ENCODE assay signal across 9 cellular contexts in genomic region chr17:76732734-76733617, GRCh38. TPM values are rescaled to one million over a fixed set of nuclear protein-coding genes. Genes with fewer than 3 reads are reported as not detected.
DNase-seq lines count a peak whose midpoint lies in the region; ATAC-seq and TF ChIP-seq lines count a peak whose summit lies in the region.
"Had no signal": no experiment of that assay in that cellular context is flagged by ENCODE, and none has a peak within 500 bp of the region (broad histone marks: within the 10 kb centered on the region; RNA-seq: fewer than 3 reads in every experiment).

No MANE protein-coding gene starts in this region.

- TF ChIP-seq CTCF in glutamatergic neuron (IDR thresholded peaks at IDR 0.05; ENCODE audit: partially characterized antibody, unreplicated experiment): no peak

- DNase-seq in stimulated activated naive CD8-positive, alpha-beta T cell treated with anti-CD3 and anti-CD28 coated beads, Interleukin-15, Interleukin-2, amounts not matched to agents 100 U/mL and 50 U/mL, for 24 hours: no peak
- DNase-seq in glutamatergic neuron (no peak), iPS-NIHi11 (ENCODE audit: low spot score) (no peak), occipital lobe (lab: John Stamatoyannopoulos, UW) (no peak), NCI-H774 (lab: John Stamatoyannopoulos, UW) (no peak)
- no peak for DNase-seq in stimulated activated CD4-positive, alpha-beta T cell treated with anti-CD3 and anti-CD28 coated beads, Interleukin-15, amount 100 ng/mL, for 24 hours
- DNase-seq: heart right ventricle had no signal

- H3K27me3 Mint-ChIP-seq in stimulated activated naive CD8-positive, alpha-beta T cell treated with anti-CD3 and anti-CD28 coated beads, Interleukin-15, Interleukin-2, amounts not matched to agents 100 ng/mL and 50 ng/mL, for 24 hours: no peaks in the 10 kb centered on the region
- H3K27me3 Mint-ChIP-seq in glutamatergic neuron (ENCODE audit: unreplicated experiment): peaks cover 6% of the 10 kb centered on the region

- H3K4me3 Mint-ChIP-seq in stimulated activated naive CD8-positive, alpha-beta T cell treated with anti-CD3 and anti-CD28 coated beads, Interleukin-15, Interleukin-2, amounts not matched to agents 100 ng/mL and 50 ng/mL, for 24 hours: peak overlapping the region; percentile 96
- H3K4me3 Mint-ChIP-seq in glutamatergic neuron (ENCODE audit: unreplicated experiment): peak overlapping the region; percentile 63

- H3K27ac Mint-ChIP-seq in stimulated activated naive CD8-positive, alpha-beta T cell treated with anti-CD3 and anti-CD28 coated beads, Interleukin-15, Interleukin-2, amounts not matched to agents 100 ng/mL and 50 ng/mL, for 24 hours: peak overlapping the region; percentile 96
- no peak overlapping the region for H3K27ac Mint-ChIP-seq in glutamatergic neuron (ENCODE audit: unreplicated experiment)

- H3K9me3 Mint-ChIP-seq in stimulated activated naive CD8-positive, alpha-beta T cell treated with anti-CD3 and anti-CD28 coated beads, Interleukin-15, Interleukin-2, amounts not matched to agents 100 ng/mL and 50 ng/mL, for 24 hours: no peaks in the 10 kb centered on the region
- H3K9me3 Mint-ChIP-seq in glutamatergic neuron (ENCODE audit: unreplicated experiment): peaks cover 4% of the 10 kb centered on the region

- H3K4me1 Mint-ChIP-seq in stimulated activated naive CD8-positive, alpha-beta T cell treated with anti-CD3 and anti-CD28 coated beads, Interleukin-15, Interleukin-2, amounts not matched to agents 100 ng/mL and 50 ng/mL, for 24 hours (ENCODE audit: low read depth): peaks cover 62% of the 10 kb centered on the region
- H3K4me1 Mint-ChIP-seq in glutamatergic neuron (ENCODE audit: low read depth, unreplicated experiment): peaks cover 19% of the 10 kb centered on the region

- ATAC-seq in stimulated activated naive CD8-positive, alpha-beta T cell treated with anti-CD3 and anti-CD28 coated beads, Interleukin-15, Interleukin-2, amounts not matched to agents 100 U/mL and 50 U/mL, for 24 hours: no peak
- no peak for ATAC-seq in SK-N-SH treated with all-trans-retinoic acid at 6 μM for 48 hours
- ATAC-seq: heart right ventricle had no signal

- peaks cover 60% of the 10 kb centered on the region for H3K36me3 Mint-ChIP-seq in stimulated activated naive CD8-positive, alpha-beta T cell treated with anti-CD3 and anti-CD28 coated beads, Interleukin-15, Interleukin-2, amounts not matched to agents 100 ng/mL and 50 ng/mL, for 24 hours (ENCODE audit: low read depth)
- no peaks in the 10 kb centered on the region for H3K36me3 Mint-ChIP-seq in glutamatergic neuron (ENCODE audit: unreplicated experiment)

TF ChIP-seq in SK-N-SH treated with all-trans-retinoic acid at 6 μM for 48 hours, 23 proteins besides CTCF, POLR2A, EP300 and RAD21:
- TF ChIP-seq ESRRG (CRISPR knock-in tag; IDR thresholded peaks at IDR 0.05): 0 out of 2 replicates have a peak, but pooled peaks have one; percentile 21
- TF ChIP-seq CSRNP3 (CRISPR knock-in tag; IDR thresholded peaks at IDR 0.05): no peak
- TF ChIP-seq PATZ1 (CRISPR knock-in tag; IDR thresholded peaks at IDR 0.05; ENCODE audit: borderline replicate concordance): 0 out of 2 replicates have a peak, but pooled peaks have one; percentile 9
- peak; percentile 38; the same call in 1 of the 2 replicates for TF ChIP-seq TOX (CRISPR knock-in tag; IDR thresholded peaks at IDR 0.05; ENCODE audit: borderline replicate concordance)

RNA-seq across cellular contexts. Expression of gene SRSF2, which starts 4.2 kb away (rescaled TPM):
- total RNA-seq in glutamatergic neuron (ENCODE audit: unreplicated experiment) (188 TPM), occipital lobe (87.7 TPM)

RNA-seq across cellular contexts. Expression of gene MFSD11, which starts 4.9 kb away (rescaled TPM):
- total RNA-seq in glutamatergic neuron (ENCODE audit: unreplicated experiment) (33.7 TPM), occipital lobe (61.3 TPM)

RNA-seq across cellular contexts. Expression of gene METTL23, which starts 6.3 kb away (rescaled TPM):
- total RNA-seq in glutamatergic neuron (ENCODE audit: unreplicated experiment) (24.3 TPM), occipital lobe (17.8 TPM)

RNA-seq across cellular contexts. Expression of gene JMJD6, which starts 6.6 kb away (rescaled TPM):
- total RNA-seq in glutamatergic neuron (ENCODE audit: unreplicated experiment) (39.0 TPM), occipital lobe (20.0 TPM)

RNA-seq across cellular contexts. Expression of gene MXRA7, which starts 22.2 kb away (rescaled TPM):
- total RNA-seq in glutamatergic neuron (ENCODE audit: unreplicated experiment): 236 TPM
- total RNA-seq in occipital lobe: 34.6 TPM
